Comparison of ENCODE assay signal across 24 cellular contexts in genomic region chr1:164784960-164785359, GRCh38.
DNase-seq lines count a peak whose midpoint lies in the region; ATAC-seq, FAIRE-seq and TF ChIP-seq lines count a peak whose summit lies in the region.
"Had no signal": no experiment of that assay in that cellular context is flagged by ENCODE, and none has a peak within 500 bp of the region (broad histone marks: within the 10 kb centered on the region; RNA-seq: fewer than 3 reads in every experiment).

No MANE protein-coding gene starts in this region.

- no peak for DNase-seq in A549 (ENCODE audit: low read depth in 1 of 2, low spot score in 1 of 2)
- peak; percentile 13 for DNase-seq in NCI-H69 (lab: John Stamatoyannopoulos, UW)
- DNase-seq in mesendoderm = peak; percentile 43
- no peak for DNase-seq in smooth muscle cell (lab: John Stamatoyannopoulos, UW; ENCODE audit: unreplicated experiment)
- no peak for DNase-seq in NCI-H748 (lab: John Stamatoyannopoulos, UW; ENCODE audit: unreplicated experiment)
- DNase-seq in activated CD4-positive, alpha-beta memory T cell treated with anti-CD3 and anti-CD28 coated beads, Interleukin-2, amount 10 ng/mL, durations not matched to agents 7 days and 5 days = no peak
- DNase-seq in cortex of kidney (lab: John Stamatoyannopoulos, UW) = no peak
- DNase-seq in stimulated activated CD4-positive, alpha-beta T cell treated with anti-CD3 and anti-CD28 coated beads, Interleukin-12 subunit alpha, Interleukin-12 subunit beta, amount 100 ng/mL, for 4 hours = no peak
- DNase-seq: activated CD4-positive, alpha-beta T cell treated with anti-CD3 and anti-CD28 coated beads, Interleukin-2, amount 10 ng/mL, durations not matched to agents 24 days and 14 days; activated naive CD4-positive, alpha-beta T cell treated with anti-CD3 and anti-CD28 coated beads, Interleukin-2, amount 50 U/mL, for 16 hours; activated T-cell treated with anti-CD3 and anti-CD28 coated beads, Interleukin-2, amount 50 U/mL, for 72 hours; Caco-2; dorsolateral prefrontal cortex; Kasumi-1; midbrain; NCI-H1048; NCI-H748 treated with DMSO at 0.1 percent for 48 hours; nephron progenitor cell; ovary had no signal

- no peak overlapping the region for H3K23ac ChIP-seq in mesendoderm (ENCODE audit: low read length)

- H3K79me2 ChIP-seq in mesendoderm (ENCODE audit: control insufficient read depth, insufficient read depth, low read length) = peaks cover 4% of the 10 kb centered on the region
- peaks cover 29% of the 10 kb centered on the region for H3K79me2 ChIP-seq in smooth muscle cell (ENCODE audit: low read depth)

- H3K4me3 ChIP-seq in A549 = no peak overlapping the region
- H3K4me3 ChIP-seq in mesendoderm (ENCODE audit: low read length) = no peak overlapping the region
- H3K4me3 ChIP-seq in smooth muscle cell = no peak overlapping the region
- H3K4me3 ChIP-seq: dorsolateral prefrontal cortex, GM12878, ovary had no signal

- CTCF ChIA-PET in A549 (lab: Yijun Ruan, JAX) = interaction anchor here (0.9 to 1.4 kb wide), 2 partner anchors 9 to 36 kb away, joined by 3 read pairs; no protein-coding TSS in a partner anchor
- CTCF ChIA-PET in activated CD4-positive, alpha-beta memory T cell treated with anti-CD3 and anti-CD28 coated beads, Interleukin-2, amount 10 ng/mL, durations not matched to agents 7 days and 5 days (lab: Charles Lee) = no interaction called here

- H3K18ac ChIP-seq in mesendoderm (ENCODE audit: low read length) = no peak overlapping the region

- peaks cover 16% of the 10 kb centered on the region for H3F3A ChIP-seq in smooth muscle cell (ENCODE audit: low read depth)

- no peaks in the 10 kb centered on the region for H3K36me3 Mint-ChIP-seq in activated CD4-positive, alpha-beta memory T cell treated with anti-CD3 and anti-CD28 coated beads, Interleukin-2, amount 10 ng/mL, durations not matched to agents 7 days and 5 days (ENCODE audit: low read depth)

- H3K4me1 Mint-ChIP-seq in activated CD4-positive, alpha-beta memory T cell treated with anti-CD3 and anti-CD28 coated beads, Interleukin-2, amount 10 ng/mL, durations not matched to agents 7 days and 5 days = no peaks in the 10 kb centered on the region

- no peak overlapping the region for H3K4ac ChIP-seq in mesendoderm (ENCODE audit: low read depth, low read length)

- H3K56ac ChIP-seq in mesendoderm (ENCODE audit: low read length) = no peak overlapping the region

- POLR2A ChIA-PET in A549 (lab: Yijun Ruan, JAX) = no interaction called here
- POLR2A ChIA-PET in activated CD4-positive, alpha-beta memory T cell treated with anti-CD3 and anti-CD28 coated beads, Interleukin-2, amount 10 ng/mL, durations not matched to agents 7 days and 5 days (lab: Charles Lee) = no interaction called here

- no peaks in the 10 kb centered on the region for H4K20me1 ChIP-seq in smooth muscle cell (ENCODE audit: low read depth)

- H4K8ac ChIP-seq in mesendoderm (ENCODE audit: low read depth, low read length) = no peak overlapping the region

- no peak for TF ChIP-seq EP300 in A549 (IDR thresholded peaks at IDR 0.05)

- H3K79me1 ChIP-seq in mesendoderm (ENCODE audit: low read length) = peaks cover 12% of the 10 kb centered on the region

- H3K27ac ChIP-seq in A549 (peak overlapping the region; percentile 89 to 94), mesendoderm (ENCODE audit: low read depth, low read length) (no peak overlapping the region), smooth muscle cell (ENCODE audit: low read depth) (peak overlapping the region; percentile 37)

- H2AFZ ChIP-seq in smooth muscle cell (ENCODE audit: low read depth) = no peak overlapping the region

- no peak overlapping the region for H2BK5ac ChIP-seq in mesendoderm (ENCODE audit: low read length)

- TF ChIP-seq CTCF in A549 (IDR thresholded peaks at IDR 0.05) (no peak), smooth muscle cell (IDR thresholded peaks at IDR 0.05; ENCODE audit: borderline replicate concordance, insufficient read depth, poor library complexity, severe bottlenecking) (no peak)

- no peak overlapping the region for H2BK15ac ChIP-seq in mesendoderm (replicated peaks; ENCODE audit: low read depth)

- ATAC-seq in A549 = no peak
- ATAC-seq: activated T-cell treated with anti-CD3 and anti-CD28 coated beads, Interleukin-2, amount 50 U/mL, for 72 hours; GM12878; left lobe of liver had no signal

- H3K4me2 ChIP-seq in A549 (no peak overlapping the region), mesendoderm (ENCODE audit: low read length) (no peak overlapping the region), smooth muscle cell (no peak overlapping the region)

- no peak overlapping the region for H4K5ac ChIP-seq in mesendoderm (ENCODE audit: low read length)

- no peak overlapping the region for H3K27ac Mint-ChIP-seq in activated CD4-positive, alpha-beta memory T cell treated with anti-CD3 and anti-CD28 coated beads, Interleukin-2, amount 10 ng/mL, durations not matched to agents 7 days and 5 days
- H3K27ac Mint-ChIP-seq: activated CD4-positive, alpha-beta T cell treated with anti-CD3 and anti-CD28 coated beads, Interleukin-2, amount 10 ng/mL, durations not matched to agents 24 days and 14 days; activated T-cell treated with anti-CD3 and anti-CD28 coated beads, Interleukin-2, amount 50 U/mL, for 72 hours had no signal

- H3K4me1 ChIP-seq in A549 (peaks cover 60% of the 10 kb centered on the region), mesendoderm (ENCODE audit: control insufficient read depth, low read depth, low read length) (peaks cover 11% of the 10 kb centered on the region), smooth muscle cell (ENCODE audit: low read depth) (peaks cover 30% of the 10 kb centered on the region)

- no peaks in the 10 kb centered on the region for H3K9me3 ChIP-seq in A549
- H3K9me3 ChIP-seq in smooth muscle cell (replicated peaks; ENCODE audit: low read depth) = no peaks in the 10 kb centered on the region
- H3K9me3 ChIP-seq: Caco-2, ovary had no signal

- 72% methylated on average over 6 of the region's 6 CpGs for WGBS in A549 (ENCODE audit: missing lambda C conversion rate)
- WGBS in mesendoderm (ENCODE audit: extremely low coverage, insufficient coverage, low lambda C conversion rate) = no CpG with 5 or more reads among the region's 6 CpGs
- WGBS in smooth muscle cell (ENCODE audit: low lambda C conversion rate) = 96% methylated on average over 6 of the region's 6 CpGs

- no peaks in the 10 kb centered on the region for H3K9me3 Mint-ChIP-seq in activated CD4-positive, alpha-beta memory T cell treated with anti-CD3 and anti-CD28 coated beads, Interleukin-2, amount 10 ng/mL, durations not matched to agents 7 days and 5 days
- H3K9me3 Mint-ChIP-seq: activated CD4-positive, alpha-beta T cell treated with anti-CD3 and anti-CD28 coated beads, Interleukin-2, amount 10 ng/mL, durations not matched to agents 24 days and 14 days; activated T-cell treated with anti-CD3 and anti-CD28 coated beads, Interleukin-2, amount 50 U/mL, for 72 hours; central memory CD8-positive, alpha-beta T cell; nephron progenitor cell had no signal

- peaks cover 2% of the 10 kb centered on the region for H3K27me3 Mint-ChIP-seq in activated CD4-positive, alpha-beta memory T cell treated with anti-CD3 and anti-CD28 coated beads, Interleukin-2, amount 10 ng/mL, durations not matched to agents 7 days and 5 days
- H3K27me3 Mint-ChIP-seq: activated CD4-positive, alpha-beta T cell treated with anti-CD3 and anti-CD28 coated beads, Interleukin-2, amount 10 ng/mL, durations not matched to agents 24 days and 14 days had no signal

- no peak overlapping the region for H3K9ac ChIP-seq in mesendoderm (ENCODE audit: low read length)
- no peak overlapping the region for H3K9ac ChIP-seq in smooth muscle cell (ENCODE audit: low read depth)

- no peaks in the 10 kb centered on the region for H3K36me3 ChIP-seq in mesendoderm (ENCODE audit: control insufficient read depth, insufficient read depth, low read length)
- H3K36me3 ChIP-seq in smooth muscle cell (ENCODE audit: low read depth) = no peaks in the 10 kb centered on the region
- H3K36me3 ChIP-seq: ovary had no signal

- no peak overlapping the region for H2AK5ac ChIP-seq in mesendoderm (ENCODE audit: low read length)

- TF ChIP-seq RAD21 in A549 (conservative IDR thresholded peaks at IDR 0.05 in 1 of 2, IDR thresholded peaks at IDR 0.05 in 1 of 2) = no peak

- no peak for TF ChIP-seq POLR2A in A549 (IDR thresholded peaks at IDR 0.05; ENCODE audit: low read length)

- no peak overlapping the region for H2BK120ac ChIP-seq in mesendoderm (ENCODE audit: low read depth, low read length)

- no peak for FAIRE-seq in A549 (lab: Jason Lieb, UNC)
- FAIRE-seq: endothelial cell of umbilical vein, GM12878, H1 had no signal

- no peak overlapping the region for H3K4me3 Mint-ChIP-seq in activated CD4-positive, alpha-beta memory T cell treated with anti-CD3 and anti-CD28 coated beads, Interleukin-2, amount 10 ng/mL, durations not matched to agents 7 days and 5 days
- H3K4me3 Mint-ChIP-seq: activated CD4-positive, alpha-beta T cell treated with anti-CD3 and anti-CD28 coated beads, Interleukin-2, amount 10 ng/mL, durations not matched to agents 24 days and 14 days; activated T-cell treated with anti-CD3 and anti-CD28 coated beads, Interleukin-2, amount 50 U/mL, for 72 hours; central memory CD8-positive, alpha-beta T cell; nephron progenitor cell had no signal

- H3K27me3 ChIP-seq in mesendoderm (ENCODE audit: insufficient read depth, low read length, poor library complexity) (no peaks in the 10 kb centered on the region), smooth muscle cell (ENCODE audit: low read depth) (no peaks in the 10 kb centered on the region)
- H3K27me3 ChIP-seq: dorsolateral prefrontal cortex, ovary had no signal

TF ChIP-seq in A549, 52 proteins besides CTCF, POLR2A, EP300 and RAD21:
- TF ChIP-seq MAFK (IDR thresholded peaks at IDR 0.05; ENCODE audit: partially characterized antibody) = peak; percentile 72
- TF ChIP-seq TP53 (CRISPR knock-in tag; IDR thresholded peaks at IDR 0.05) = no peak

Comparison
In these comparisons a context has a peak if more than half of its experiments do, and no peak if none do; other contexts are left out.
1. DNase-seq: peak in NCI-H69 (single experiment) and mesendoderm (single experiment); none in A549 (0 of 2), smooth muscle cell (single experiment), NCI-H748 (single experiment), activated CD4-positive, alpha-beta memory T cell treated with anti-CD3 and anti-CD28 coated beads, Interleukin-2, amount 10 ng/mL, durations not matched to agents 7 days and 5 days (single experiment), cortex of kidney (single experiment) and stimulated activated CD4-positive, alpha-beta T cell treated with anti-CD3 and anti-CD28 coated beads, Interleukin-12 subunit alpha, Interleukin-12 subunit beta, amount 100 ng/mL, for 4 hours (single experiment).